Comparison of ENCODE assay signal across 1 cellular context in the genomic region with DNA sequence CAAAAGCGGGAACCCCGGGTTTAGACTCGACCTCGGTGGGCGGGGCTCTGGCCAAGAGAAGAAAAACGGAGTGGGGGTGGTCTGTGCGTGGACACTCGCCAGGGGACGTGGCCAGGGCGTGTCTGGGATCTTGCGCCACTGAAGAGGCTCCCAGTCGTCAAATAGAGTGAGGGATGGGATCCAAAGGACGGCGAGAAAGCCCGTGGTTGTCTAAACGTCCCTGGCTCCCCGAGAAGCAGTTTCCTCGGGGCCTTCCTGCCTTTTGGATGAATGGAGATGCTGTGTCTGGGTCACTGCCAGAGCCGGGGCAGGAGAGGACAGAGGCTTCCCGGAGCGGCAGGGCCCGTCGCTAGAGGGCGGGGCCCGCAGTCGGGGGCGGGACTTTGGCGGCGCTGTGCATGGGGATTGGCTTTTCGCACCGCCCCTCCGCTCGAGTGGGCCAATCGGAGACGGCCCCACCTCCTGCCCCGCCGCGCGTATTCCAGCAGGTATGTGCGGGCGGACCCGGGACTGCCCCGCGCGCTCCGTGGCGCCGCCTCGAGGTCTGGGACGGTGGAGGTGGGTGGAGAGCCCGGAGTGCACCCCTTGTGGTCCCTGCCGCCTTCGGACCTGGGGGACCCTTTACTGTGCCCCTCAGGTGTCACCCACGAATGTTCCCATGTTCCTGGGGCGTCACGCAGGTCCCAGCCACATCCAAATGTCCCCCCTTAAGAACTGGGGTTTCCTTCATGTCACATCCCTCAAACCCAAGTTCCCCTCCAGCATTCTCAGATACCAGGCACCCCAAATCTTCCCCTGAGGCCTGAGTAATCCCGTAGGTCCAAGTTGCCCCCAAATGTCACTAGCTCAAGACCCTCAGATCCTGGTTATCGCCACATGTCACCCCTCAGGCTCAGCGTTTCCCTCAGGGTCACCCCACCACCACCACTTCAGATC.
A peak's percentile ranks its signal among the peaks of the same experiment; 100 is the strongest.
TF ChIP-seq lines count a peak whose summit lies in the region.

No MANE protein-coding gene starts in this region.

TF ChIP-seq in GM12878, 131 proteins besides CTCF, POLR2A, EP300 and RAD21 (continued from another document):
- TF ChIP-seq, protein P1, sequence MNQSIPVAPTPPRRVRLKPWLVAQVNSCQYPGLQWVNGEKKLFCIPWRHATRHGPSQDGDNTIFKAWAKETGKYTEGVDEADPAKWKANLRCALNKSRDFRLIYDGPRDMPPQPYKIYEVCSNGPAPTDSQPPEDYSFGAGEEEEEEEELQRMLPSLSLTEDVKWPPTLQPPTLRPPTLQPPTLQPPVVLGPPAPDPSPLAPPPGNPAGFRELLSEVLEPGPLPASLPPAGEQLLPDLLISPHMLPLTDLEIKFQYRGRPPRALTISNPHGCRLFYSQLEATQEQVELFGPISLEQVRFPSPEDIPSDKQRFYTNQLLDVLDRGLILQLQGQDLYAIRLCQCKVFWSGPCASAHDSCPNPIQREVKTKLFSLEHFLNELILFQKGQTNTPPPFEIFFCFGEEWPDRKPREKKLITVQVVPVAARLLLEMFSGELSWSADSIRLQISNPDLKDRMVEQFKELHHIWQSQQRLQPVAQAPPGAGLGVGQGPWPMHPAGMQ (IDR thresholded peaks at IDR 0.05; ENCODE audit: borderline replicate concordance): no peak
- TF ChIP-seq SIN3A (IDR thresholded peaks at IDR 0.05; ENCODE audit: low read depth, low read length) (no peak), SMAD1 (IDR thresholded peaks at IDR 0.05; ENCODE audit: low read depth, partially characterized antibody) (no peak), MEF2B (IDR thresholded peaks at IDR 0.05; ENCODE audit: partially characterized antibody, poor library complexity, severe bottlenecking) (no peak), BRCA1 (IDR thresholded peaks at IDR 0.05; ENCODE audit: low read depth, low read length) (no peak), CHD4 (IDR thresholded peaks at IDR 0.05) (no peak), YBX1 (IDR thresholded peaks at IDR 0.05) (no peak), SUPT20H (IDR thresholded peaks at IDR 0.05; ENCODE audit: borderline replicate concordance, control insufficient read depth, low read depth, low read length) (no peak), SRF (IDR thresholded peaks at IDR 0.05; ENCODE audit: low read depth in 2 of 2, low read length in 2 of 2) (no peak), PAX8 (IDR thresholded peaks at IDR 0.05) (no peak), TCF3 (IDR thresholded peaks at IDR 0.05; ENCODE audit: borderline replicate concordance, insufficient read depth, low read depth, low read length) (no peak), SREBF2 (IDR thresholded peaks at IDR 0.05; ENCODE audit: low read length) (no peak), KAT2A (conservative IDR thresholded peaks at IDR 0.05; ENCODE audit: control insufficient read depth, low read depth, low read length) (no peak), EGR1 (IDR thresholded peaks at IDR 0.05; ENCODE audit: borderline replicate concordance in 1 of 2, low read depth in 2 of 2, low read length in 2 of 2) (peak in 1 of 2 experiments; percentile 50; a peak in 1 of 3 replicates), NR2C1 (IDR thresholded peaks at IDR 0.05) (no peak), TAF1 (IDR thresholded peaks at IDR 0.05; ENCODE audit: borderline replicate concordance, low read depth, low read length) (no peak), ETV6 (conservative IDR thresholded peaks at IDR 0.05 in 1 of 2, IDR thresholded peaks at IDR 0.05 in 1 of 2; ENCODE audit: borderline replicate concordance in 1 of 2, low read depth in 1 of 2) (no peak), CHD2 (IDR thresholded peaks at IDR 0.05; ENCODE audit: borderline replicate concordance, low read depth, low read length) (peak; percentile 90), HDAC6 (IDR thresholded peaks at IDR 0.05; ENCODE audit: unreplicated experiment) (peak; percentile 16), BMI1 (IDR thresholded peaks at IDR 0.05; ENCODE audit: borderline replicate concordance) (no peak), RB1 (IDR thresholded peaks at IDR 0.05; ENCODE audit: borderline replicate concordance) (peak; percentile 61; the same call in 1 of the 2 replicates), KDM1A (IDR thresholded peaks at IDR 0.05; ENCODE audit: borderline replicate concordance) (no peak), HCFC1 (IDR thresholded peaks at IDR 0.05; ENCODE audit: low read length) (no peak), JUND (IDR thresholded peaks at IDR 0.05; ENCODE audit: low read depth, low read length) (no peak), IKZF2 (IDR thresholded peaks at IDR 0.05) (0 out of 4 replicates have a peak, but pooled peaks of 1 of the 2 experiments have one; percentile 10), SREBF1 (IDR thresholded peaks at IDR 0.05; ENCODE audit: low read length) (no peak)
- TF ChIP-seq, protein P2, sequence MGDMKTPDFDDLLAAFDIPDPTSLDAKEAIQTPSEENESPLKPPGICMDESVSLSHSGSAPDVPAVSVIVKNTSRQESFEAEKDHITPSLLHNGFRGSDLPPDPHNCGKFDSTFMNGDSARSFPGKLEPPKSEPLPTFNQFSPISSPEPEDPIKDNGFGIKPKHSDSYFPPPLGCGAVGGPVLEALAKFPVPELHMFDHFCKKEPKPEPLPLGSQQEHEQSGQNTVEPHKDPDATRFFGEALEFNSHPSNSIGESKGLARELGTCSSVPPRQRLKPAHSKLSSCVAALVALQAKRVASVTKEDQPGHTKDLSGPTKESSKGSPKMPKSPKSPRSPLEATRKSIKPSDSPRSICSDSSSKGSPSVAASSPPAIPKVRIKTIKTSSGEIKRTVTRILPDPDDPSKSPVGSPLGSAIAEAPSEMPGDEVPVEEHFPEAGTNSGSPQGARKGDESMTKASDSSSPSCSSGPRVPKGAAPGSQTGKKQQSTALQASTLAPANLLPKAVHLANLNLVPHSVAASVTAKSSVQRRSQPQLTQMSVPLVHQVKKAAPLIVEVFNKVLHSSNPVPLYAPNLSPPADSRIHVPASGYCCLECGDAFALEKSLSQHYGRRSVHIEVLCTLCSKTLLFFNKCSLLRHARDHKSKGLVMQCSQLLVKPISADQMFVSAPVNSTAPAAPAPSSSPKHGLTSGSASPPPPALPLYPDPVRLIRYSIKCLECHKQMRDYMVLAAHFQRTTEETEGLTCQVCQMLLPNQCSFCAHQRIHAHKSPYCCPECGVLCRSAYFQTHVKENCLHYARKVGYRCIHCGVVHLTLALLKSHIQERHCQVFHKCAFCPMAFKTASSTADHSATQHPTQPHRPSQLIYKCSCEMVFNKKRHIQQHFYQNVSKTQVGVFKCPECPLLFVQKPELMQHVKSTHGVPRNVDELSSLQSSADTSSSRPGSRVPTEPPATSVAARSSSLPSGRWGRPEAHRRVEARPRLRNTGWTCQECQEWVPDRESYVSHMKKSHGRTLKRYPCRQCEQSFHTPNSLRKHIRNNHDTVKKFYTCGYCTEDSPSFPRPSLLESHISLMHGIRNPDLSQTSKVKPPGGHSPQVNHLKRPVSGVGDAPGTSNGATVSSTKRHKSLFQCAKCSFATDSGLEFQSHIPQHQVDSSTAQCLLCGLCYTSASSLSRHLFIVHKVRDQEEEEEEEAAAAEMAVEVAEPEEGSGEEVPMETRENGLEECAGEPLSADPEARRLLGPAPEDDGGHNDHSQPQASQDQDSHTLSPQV (IDR thresholded peaks at IDR 0.05): no peak
- TF ChIP-seq, protein P3, sequence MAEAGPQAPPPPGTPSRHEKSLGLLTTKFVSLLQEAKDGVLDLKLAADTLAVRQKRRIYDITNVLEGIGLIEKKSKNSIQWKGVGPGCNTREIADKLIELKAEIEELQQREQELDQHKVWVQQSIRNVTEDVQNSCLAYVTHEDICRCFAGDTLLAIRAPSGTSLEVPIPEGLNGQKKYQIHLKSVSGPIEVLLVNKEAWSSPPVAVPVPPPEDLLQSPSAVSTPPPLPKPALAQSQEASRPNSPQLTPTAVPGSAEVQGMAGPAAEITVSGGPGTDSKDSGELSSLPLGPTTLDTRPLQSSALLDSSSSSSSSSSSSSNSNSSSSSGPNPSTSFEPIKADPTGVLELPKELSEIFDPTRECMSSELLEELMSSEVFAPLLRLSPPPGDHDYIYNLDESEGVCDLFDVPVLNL (IDR thresholded peaks at IDR 0.05; ENCODE audit: low read depth, low read length): no peak
- TF ChIP-seq, protein P4, sequence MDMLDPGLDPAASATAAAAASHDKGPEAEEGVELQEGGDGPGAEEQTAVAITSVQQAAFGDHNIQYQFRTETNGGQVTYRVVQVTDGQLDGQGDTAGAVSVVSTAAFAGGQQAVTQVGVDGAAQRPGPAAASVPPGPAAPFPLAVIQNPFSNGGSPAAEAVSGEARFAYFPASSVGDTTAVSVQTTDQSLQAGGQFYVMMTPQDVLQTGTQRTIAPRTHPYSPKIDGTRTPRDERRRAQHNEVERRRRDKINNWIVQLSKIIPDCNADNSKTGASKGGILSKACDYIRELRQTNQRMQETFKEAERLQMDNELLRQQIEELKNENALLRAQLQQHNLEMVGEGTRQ (IDR thresholded peaks at IDR 0.05; ENCODE audit: borderline replicate concordance, low read depth, low read length): no peak
- TF ChIP-seq, protein P5, sequence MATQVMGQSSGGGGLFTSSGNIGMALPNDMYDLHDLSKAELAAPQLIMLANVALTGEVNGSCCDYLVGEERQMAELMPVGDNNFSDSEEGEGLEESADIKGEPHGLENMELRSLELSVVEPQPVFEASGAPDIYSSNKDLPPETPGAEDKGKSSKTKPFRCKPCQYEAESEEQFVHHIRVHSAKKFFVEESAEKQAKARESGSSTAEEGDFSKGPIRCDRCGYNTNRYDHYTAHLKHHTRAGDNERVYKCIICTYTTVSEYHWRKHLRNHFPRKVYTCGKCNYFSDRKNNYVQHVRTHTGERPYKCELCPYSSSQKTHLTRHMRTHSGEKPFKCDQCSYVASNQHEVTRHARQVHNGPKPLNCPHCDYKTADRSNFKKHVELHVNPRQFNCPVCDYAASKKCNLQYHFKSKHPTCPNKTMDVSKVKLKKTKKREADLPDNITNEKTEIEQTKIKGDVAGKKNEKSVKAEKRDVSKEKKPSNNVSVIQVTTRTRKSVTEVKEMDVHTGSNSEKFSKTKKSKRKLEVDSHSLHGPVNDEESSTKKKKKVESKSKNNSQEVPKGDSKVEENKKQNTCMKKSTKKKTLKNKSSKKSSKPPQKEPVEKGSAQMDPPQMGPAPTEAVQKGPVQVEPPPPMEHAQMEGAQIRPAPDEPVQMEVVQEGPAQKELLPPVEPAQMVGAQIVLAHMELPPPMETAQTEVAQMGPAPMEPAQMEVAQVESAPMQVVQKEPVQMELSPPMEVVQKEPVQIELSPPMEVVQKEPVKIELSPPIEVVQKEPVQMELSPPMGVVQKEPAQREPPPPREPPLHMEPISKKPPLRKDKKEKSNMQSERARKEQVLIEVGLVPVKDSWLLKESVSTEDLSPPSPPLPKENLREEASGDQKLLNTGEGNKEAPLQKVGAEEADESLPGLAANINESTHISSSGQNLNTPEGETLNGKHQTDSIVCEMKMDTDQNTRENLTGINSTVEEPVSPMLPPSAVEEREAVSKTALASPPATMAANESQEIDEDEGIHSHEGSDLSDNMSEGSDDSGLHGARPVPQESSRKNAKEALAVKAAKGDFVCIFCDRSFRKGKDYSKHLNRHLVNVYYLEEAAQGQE (IDR thresholded peaks at IDR 0.05; ENCODE audit: low read depth, low read length): no peak
TF ChIP-seq in GM12878: peak in this region for 36.
